ENCODE assay signal across 8 cellular contexts in the genomic region with DNA sequence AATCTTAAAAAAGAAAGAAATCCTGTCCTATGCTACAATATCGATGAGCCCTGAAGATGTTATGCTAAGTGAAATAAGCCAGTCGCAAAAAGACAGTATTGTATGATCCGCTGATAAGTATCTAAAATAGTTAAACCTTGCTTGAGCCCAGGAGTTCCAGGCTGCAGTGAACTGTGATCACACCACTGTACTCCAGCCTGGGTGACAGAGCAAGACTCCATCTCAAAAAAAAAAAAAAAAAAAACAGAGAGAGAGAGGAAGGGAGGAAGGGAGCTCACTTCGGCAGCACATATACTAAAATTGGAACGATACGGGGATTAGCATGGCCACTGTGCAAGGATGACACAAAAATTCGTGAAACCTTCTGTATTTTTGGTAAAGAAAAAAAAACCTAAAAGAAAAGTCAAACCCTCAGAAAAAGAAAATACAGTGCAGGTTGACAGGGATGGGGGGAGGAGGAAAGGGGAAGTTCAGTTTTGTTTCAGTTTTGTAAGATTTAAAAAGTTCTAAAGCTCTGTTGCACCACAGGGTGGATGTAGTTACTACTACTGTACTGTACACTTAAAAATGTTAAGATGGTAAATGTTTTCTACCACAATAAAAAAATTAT. TPM values are rescaled to one million over a fixed set of nuclear protein-coding genes. Genes with fewer than 3 reads are reported as not detected.
DNase-seq lines count a peak whose midpoint lies in the region; ATAC-seq and TF ChIP-seq lines count a peak whose summit lies in the region.

No MANE protein-coding gene starts in this region.

- peaks cover 0 to 34% of the 10 kb centered on the region in 2 donors for H3K4me1 ChIP-seq in right atrium auricular region

- intact Hi-C loops in activated B cell treated with CpG ODN at 0.5 μM for 24 hours (cut with micrococcal nuclease) = loop anchor here (1.0 kb wide), 2 partner anchors 8 to 58 kb away; partner anchors contain the start of gene CLASRP

- H3K4me3 ChIP-seq in right atrium auricular region = no peak overlapping the region

- CTCF ChIA-PET in activated B cell treated with CpG ODN at 0.5 μM for 24 hours (lab: Charles Lee) = interaction anchor here (0.7 to 3.1 kb wide), 4 partner anchors 10 to 58 kb away, joined by 3 to 11 read pairs (median 4); no protein-coding TSS in a partner anchor

- peaks cover 28% of the 10 kb centered on the region for H3K4me1 Mint-ChIP-seq in T-helper 1 cell treated with Interleukin-12 subunit alpha and Interleukin-12 subunit beta and Interleukin-4 antibody, amounts not matched to agents 30 μg/mL and 1 μg/mL, for 36 hours (ENCODE audit: low read depth)
- H3K4me1 Mint-ChIP-seq in activated B cell treated with CpG ODN at 0.5 μM for 24 hours = peaks cover 78% of the 10 kb centered on the region

- peak overlapping the region; percentile 75 for H3K27ac Mint-ChIP-seq in T-helper 1 cell treated with Interleukin-12 subunit alpha and Interleukin-12 subunit beta and Interleukin-4 antibody, amounts not matched to agents 30 μg/mL and 1 μg/mL, for 36 hours
- H3K27ac Mint-ChIP-seq in activated B cell treated with CpG ODN at 0.5 μM for 24 hours = peak overlapping the region; percentile 91

- no peak overlapping the region for H3K27ac ChIP-seq in right atrium auricular region

- TF ChIP-seq CTCF in activated B cell treated with CpG ODN at 0.5 μM for 24 hours (IDR thresholded peaks at IDR 0.05) = no peak
- TF ChIP-seq CTCF in right atrium auricular region (IDR thresholded peaks at IDR 0.05) = no peak

- DNase-seq in T-helper 1 cell (no peak), activated B cell treated with CpG ODN at 0.5 μM for 24 hours (no peak), pons (ENCODE audit: low spot score) (peak; percentile 22), DMS153 treated with DMSO at 0.1 percent for 48 hours (lab: John Stamatoyannopoulos, UW; ENCODE audit: unreplicated experiment) (no peak), right atrium auricular region (ENCODE audit: low spot score) (no peak)

- peaks cover 41% of the 10 kb centered on the region for H3K36me3 ChIP-seq in right atrium auricular region

- H3K36me3 Mint-ChIP-seq in T-helper 1 cell treated with Interleukin-12 subunit alpha and Interleukin-12 subunit beta and Interleukin-4 antibody, amounts not matched to agents 30 μg/mL and 1 μg/mL, for 36 hours (ENCODE audit: low read depth) = peaks cover 16% of the 10 kb centered on the region
- H3K36me3 Mint-ChIP-seq in activated B cell treated with CpG ODN at 0.5 μM for 24 hours (ENCODE audit: low read depth) = peaks cover 55% of the 10 kb centered on the region

- no peaks in the 10 kb centered on the region for H3K9me3 Mint-ChIP-seq in T-helper 1 cell treated with Interleukin-12 subunit alpha and Interleukin-12 subunit beta and Interleukin-4 antibody, amounts not matched to agents 30 μg/mL and 1 μg/mL, for 36 hours
- no peaks in the 10 kb centered on the region for H3K9me3 Mint-ChIP-seq in activated B cell treated with CpG ODN at 0.5 μM for 24 hours

- H3K4me3 Mint-ChIP-seq in T-helper 1 cell treated with Interleukin-12 subunit alpha and Interleukin-12 subunit beta and Interleukin-4 antibody, amounts not matched to agents 30 μg/mL and 1 μg/mL, for 36 hours = peak overlapping the region; percentile 47
- peak overlapping the region; percentile 83 for H3K4me3 Mint-ChIP-seq in activated B cell treated with CpG ODN at 0.5 μM for 24 hours

- H3K9me3 ChIP-seq in right atrium auricular region = no peaks in the 10 kb centered on the region

- POLR2A ChIA-PET in activated B cell treated with CpG ODN at 0.5 μM for 24 hours (lab: Charles Lee) = interaction anchor here (0.6 to 1.6 kb wide), 12 partner anchors 9 to 420 kb away, joined by 3 to 15 read pairs (median 4); partner anchors contain the start of genes BLOC1S3, CLASRP, CLPTM1 and PPP1R37

- H3K27me3 ChIP-seq in right atrium auricular region = no peaks in the 10 kb centered on the region

- no peaks in the 10 kb centered on the region for H3K27me3 Mint-ChIP-seq in T-helper 1 cell treated with Interleukin-12 subunit alpha and Interleukin-12 subunit beta and Interleukin-4 antibody, amounts not matched to agents 30 μg/mL and 1 μg/mL, for 36 hours (ENCODE audit: low read depth)
- H3K27me3 Mint-ChIP-seq in activated B cell treated with CpG ODN at 0.5 μM for 24 hours = no peaks in the 10 kb centered on the region

- ATAC-seq in HG03432 (IDR thresholded peaks at IDR 0.05; ENCODE audit: unreplicated experiment) = peak; percentile 57
- peak; percentile 73 for ATAC-seq in activated B cell treated with CpG ODN at 0.5 μM for 24 hours (ENCODE audit: low read depth)
- no peak for ATAC-seq in GM18520 (IDR thresholded peaks at IDR 0.05; ENCODE audit: unreplicated experiment)

RNA-seq across cellular contexts. Expression of gene CLASRP, which starts 8.4 kb away (rescaled TPM):
- total RNA-seq in activated B cell treated with CpG ODN at 0.5 μM for 24 hours (133 and 172 TPM in 2 replicates), right atrium auricular region (10 to 100 TPM; 29.6 to 31.3 TPM)

RNA-seq across cellular contexts. Expression of gene ZNF296, which starts 29.0 kb away (rescaled TPM):
- total RNA-seq in activated B cell treated with CpG ODN at 0.5 μM for 24 hours (27.8 and 28.0 TPM in 2 replicates), right atrium auricular region (under 1 TPM in 1 of 2 donors, not detected in 1; 0.43 TPM)

RNA-seq across cellular contexts. Expression of gene GEMIN7, which starts 31.8 kb away (rescaled TPM):
- total RNA-seq in activated B cell treated with CpG ODN at 0.5 μM for 24 hours = 37.0 and 38.7 TPM in 2 replicates
- 10 to 100 TPM; 11.3 to 20.0 TPM for total RNA-seq in right atrium auricular region

RNA-seq across cellular contexts. Expression of gene PPP1R37, which starts 45.7 kb away (rescaled TPM):
- total RNA-seq in activated B cell treated with CpG ODN at 0.5 μM for 24 hours (18.8 and 27.2 TPM in 2 replicates), right atrium auricular region (10 to 100 TPM; 21.7 to 22.9 TPM)

RNA-seq across cellular contexts. Expression of gene RELB, which starts 46.0 kb away (rescaled TPM):
- total RNA-seq in activated B cell treated with CpG ODN at 0.5 μM for 24 hours = 117 and 135 TPM in 2 replicates
- 1 to 10 TPM; 1.3 to 3.1 TPM for total RNA-seq in right atrium auricular region

Comparison
In these comparisons a context has a peak if more than half of its experiments do, and no peak if none do; other contexts are left out.
1. RNA of gene ZNF296, which starts 29.0 kb away (total RNA-seq): 27.8 to 28.0 TPM in activated B cell treated with CpG ODN at 0.5 μM for 24 hours; 0.43 TPM in right atrium auricular region; every median in the first group is over 10 times any median in the second.